ENCODE assay signal across 1 cellular context in the genomic region with DNA sequence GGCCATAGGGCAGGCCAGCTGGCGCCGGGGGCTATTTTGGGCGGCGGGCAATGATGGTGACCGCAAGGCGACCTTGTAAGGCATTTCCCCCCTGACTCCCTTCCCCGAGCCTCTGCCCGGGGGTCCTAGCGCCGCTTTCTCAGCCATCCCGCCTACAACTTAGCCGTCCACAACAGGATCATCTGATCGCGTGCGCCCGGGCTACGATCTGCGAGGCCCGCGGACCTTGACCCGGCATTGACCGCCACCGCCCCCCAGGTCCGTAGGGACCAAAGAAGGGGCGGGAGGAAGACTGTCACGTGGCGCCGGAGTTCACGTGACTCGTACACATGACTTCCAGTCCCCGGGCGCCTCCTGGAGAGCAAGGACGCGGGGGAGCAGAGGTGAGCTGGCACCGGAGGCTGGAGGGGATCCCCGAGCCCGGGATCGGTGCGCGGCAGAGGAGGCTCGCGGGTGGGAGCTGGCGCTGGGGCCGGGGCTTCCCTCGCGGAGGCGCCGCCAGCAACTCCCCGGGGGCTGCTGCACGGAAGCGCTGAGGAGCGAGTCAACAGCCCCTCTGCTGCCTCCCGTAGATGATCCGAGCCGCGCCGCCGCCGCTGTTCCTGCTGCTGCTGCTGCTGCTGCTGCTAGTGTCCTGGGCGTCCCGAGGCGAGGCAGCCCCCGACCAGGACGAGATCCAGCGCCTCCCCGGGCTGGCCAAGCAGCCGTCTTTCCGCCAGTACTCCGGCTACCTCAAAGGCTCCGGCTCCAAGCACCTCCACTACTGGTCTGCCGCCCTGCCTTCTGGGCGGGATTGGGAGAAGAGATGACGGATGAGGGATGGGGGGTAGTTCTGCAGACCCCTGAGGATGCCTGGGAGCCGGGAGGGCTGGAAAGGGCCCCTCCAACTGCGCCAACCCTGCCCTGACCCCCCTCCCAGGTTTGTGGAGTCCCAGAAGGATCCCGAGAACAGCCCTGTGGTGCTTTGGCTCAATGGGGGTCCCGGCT.
A peak's percentile ranks its signal among the peaks of the same experiment; 100 is the strongest.
TF ChIP-seq lines count a peak whose summit lies in the region.

A gene (plus strand): TSS at position 339 of the 987 bp plus-strand sequence. CDS start 234 bp downstream, at position 573.
A gene with protein sequence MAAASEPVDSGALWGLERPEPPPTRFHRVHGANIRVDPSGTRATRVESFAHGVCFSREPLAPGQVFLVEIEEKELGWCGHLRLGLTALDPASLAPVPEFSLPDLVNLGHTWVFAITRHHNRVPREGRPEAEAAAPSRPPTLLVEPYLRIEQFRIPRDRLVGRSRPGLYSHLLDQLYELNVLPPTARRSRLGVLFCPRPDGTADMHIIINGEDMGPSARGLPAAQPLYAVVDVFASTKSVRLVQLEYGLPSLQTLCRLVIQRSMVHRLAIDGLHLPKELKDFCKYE (minus strand): TSS at position 212 of the 987 bp plus-strand sequence. CDS start 217 bp downstream, outside the sequence.

TF ChIP-seq in HepG2, 621 proteins besides CTCF, POLR2A, EP300 and RAD21 (continued from another document and continues in another):
- TF ChIP-seq, protein P1, sequence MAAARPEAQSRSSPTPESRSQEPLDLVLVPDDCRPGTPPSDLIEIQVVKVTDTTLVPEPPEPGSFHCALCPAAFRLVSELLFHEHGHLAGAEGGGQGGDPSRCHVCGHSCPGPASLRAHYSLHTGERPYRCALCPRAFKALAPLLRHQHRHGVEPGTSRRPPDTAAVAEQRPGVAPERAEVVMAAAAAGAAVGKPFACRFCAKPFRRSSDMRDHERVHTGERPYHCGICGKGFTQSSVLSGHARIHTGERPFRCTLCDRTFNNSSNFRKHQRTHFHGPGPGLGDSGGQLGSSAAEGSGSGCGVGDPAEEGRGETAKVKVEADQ (CRISPR knock-in tag; IDR thresholded peaks at IDR 0.05; ENCODE audit: borderline replicate concordance), result peak; percentile 100
- TF ChIP-seq MED1 (CRISPR knock-in tag; IDR thresholded peaks at IDR 0.05) (peak; percentile 98), JUND (CRISPR knock-in tag; IDR thresholded peaks at IDR 0.05) (peak; percentile 77; the same call in 1 of the 2 replicates), RBFOX2 (IDR thresholded peaks at IDR 0.05; ENCODE audit: low read depth, low read length) (peak; percentile 98), IKZF1 (IDR thresholded peaks at IDR 0.05) (no peak), ZNF703 (CRISPR knock-in tag; IDR thresholded peaks at IDR 0.05; ENCODE audit: borderline replicate concordance) (peak; percentile 93), SIX1 (CRISPR knock-in tag; IDR thresholded peaks at IDR 0.05; ENCODE audit: borderline replicate concordance) (peak; percentile 87; the same call in 1 of the 2 replicates), GLI4 (CRISPR knock-in tag; IDR thresholded peaks at IDR 0.05; ENCODE audit: borderline replicate concordance) (peak; percentile 63; the same call in 1 of the 2 replicates), PHF8 (CRISPR knock-in tag; IDR thresholded peaks at IDR 0.05) (peak; percentile 91), CHD4 (IDR thresholded peaks at IDR 0.05; ENCODE audit: borderline replicate concordance, low read length) (no peak), MZF1 (CRISPR knock-in tag; IDR thresholded peaks at IDR 0.05; ENCODE audit: borderline replicate concordance) (peak; percentile 78), RORA (CRISPR knock-in tag; IDR thresholded peaks at IDR 0.05) (peak; percentile 77; the same call in 1 of the 2 replicates), GTF2F1 (IDR thresholded peaks at IDR 0.05; ENCODE audit: low read length) (peak; percentile 87), ISL2 (CRISPR knock-in tag; IDR thresholded peaks at IDR 0.05) (peak; percentile 96), ARID2 (CRISPR knock-in tag; IDR thresholded peaks at IDR 0.05; ENCODE audit: borderline replicate concordance) (peak; percentile 94), ATM (IDR thresholded peaks at IDR 0.05; ENCODE audit: borderline replicate concordance) (no peak), SAP130 (CRISPR knock-in tag; IDR thresholded peaks at IDR 0.05; ENCODE audit: low read depth) (peak; percentile 100), CENPX (CRISPR knock-in tag; IDR thresholded peaks at IDR 0.05) (no peak), TOPORS (CRISPR knock-in tag; IDR thresholded peaks at IDR 0.05) (peak; percentile 99)
- TF ChIP-seq, protein P2, sequence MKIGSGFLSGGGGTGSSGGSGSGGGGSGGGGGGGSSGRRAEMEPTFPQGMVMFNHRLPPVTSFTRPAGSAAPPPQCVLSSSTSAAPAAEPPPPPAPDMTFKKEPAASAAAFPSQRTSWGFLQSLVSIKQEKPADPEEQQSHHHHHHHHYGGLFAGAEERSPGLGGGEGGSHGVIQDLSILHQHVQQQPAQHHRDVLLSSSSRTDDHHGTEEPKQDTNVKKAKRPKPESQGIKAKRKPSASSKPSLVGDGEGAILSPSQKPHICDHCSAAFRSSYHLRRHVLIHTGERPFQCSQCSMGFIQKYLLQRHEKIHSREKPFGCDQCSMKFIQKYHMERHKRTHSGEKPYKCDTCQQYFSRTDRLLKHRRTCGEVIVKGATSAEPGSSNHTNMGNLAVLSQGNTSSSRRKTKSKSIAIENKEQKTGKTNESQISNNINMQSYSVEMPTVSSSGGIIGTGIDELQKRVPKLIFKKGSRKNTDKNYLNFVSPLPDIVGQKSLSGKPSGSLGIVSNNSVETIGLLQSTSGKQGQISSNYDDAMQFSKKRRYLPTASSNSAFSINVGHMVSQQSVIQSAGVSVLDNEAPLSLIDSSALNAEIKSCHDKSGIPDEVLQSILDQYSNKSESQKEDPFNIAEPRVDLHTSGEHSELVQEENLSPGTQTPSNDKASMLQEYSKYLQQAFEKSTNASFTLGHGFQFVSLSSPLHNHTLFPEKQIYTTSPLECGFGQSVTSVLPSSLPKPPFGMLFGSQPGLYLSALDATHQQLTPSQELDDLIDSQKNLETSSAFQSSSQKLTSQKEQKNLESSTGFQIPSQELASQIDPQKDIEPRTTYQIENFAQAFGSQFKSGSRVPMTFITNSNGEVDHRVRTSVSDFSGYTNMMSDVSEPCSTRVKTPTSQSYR (CRISPR knock-in tag; IDR thresholded peaks at IDR 0.05; ENCODE audit: borderline replicate concordance), result peak; percentile 98
- TF ChIP-seq, protein P3, sequence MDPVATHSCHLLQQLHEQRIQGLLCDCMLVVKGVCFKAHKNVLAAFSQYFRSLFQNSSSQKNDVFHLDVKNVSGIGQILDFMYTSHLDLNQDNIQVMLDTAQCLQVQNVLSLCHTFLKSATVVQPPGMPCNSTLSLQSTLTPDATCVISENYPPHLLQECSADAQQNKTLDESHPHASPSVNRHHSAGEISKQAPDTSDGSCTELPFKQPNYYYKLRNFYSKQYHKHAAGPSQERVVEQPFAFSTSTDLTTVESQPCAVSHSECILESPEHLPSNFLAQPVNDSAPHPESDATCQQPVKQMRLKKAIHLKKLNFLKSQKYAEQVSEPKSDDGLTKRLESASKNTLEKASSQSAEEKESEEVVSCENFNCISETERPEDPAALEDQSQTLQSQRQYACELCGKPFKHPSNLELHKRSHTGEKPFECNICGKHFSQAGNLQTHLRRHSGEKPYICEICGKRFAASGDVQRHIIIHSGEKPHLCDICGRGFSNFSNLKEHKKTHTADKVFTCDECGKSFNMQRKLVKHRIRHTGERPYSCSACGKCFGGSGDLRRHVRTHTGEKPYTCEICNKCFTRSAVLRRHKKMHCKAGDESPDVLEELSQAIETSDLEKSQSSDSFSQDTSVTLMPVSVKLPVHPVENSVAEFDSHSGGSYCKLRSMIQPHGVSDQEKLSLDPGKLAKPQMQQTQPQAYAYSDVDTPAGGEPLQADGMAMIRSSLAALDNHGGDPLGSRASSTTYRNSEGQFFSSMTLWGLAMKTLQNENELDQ (CRISPR knock-in tag; IDR thresholded peaks at IDR 0.05; ENCODE audit: borderline replicate concordance), result peak; percentile 96
- TF ChIP-seq, protein P4, sequence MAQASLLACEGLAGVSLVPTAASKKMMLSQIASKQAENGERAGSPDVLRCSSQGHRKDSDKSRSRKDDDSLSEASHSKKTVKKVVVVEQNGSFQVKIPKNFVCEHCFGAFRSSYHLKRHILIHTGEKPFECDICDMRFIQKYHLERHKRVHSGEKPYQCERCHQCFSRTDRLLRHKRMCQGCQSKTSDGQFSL (CRISPR knock-in tag; IDR thresholded peaks at IDR 0.05), result peak; percentile 95
- TF ChIP-seq, protein P5, sequence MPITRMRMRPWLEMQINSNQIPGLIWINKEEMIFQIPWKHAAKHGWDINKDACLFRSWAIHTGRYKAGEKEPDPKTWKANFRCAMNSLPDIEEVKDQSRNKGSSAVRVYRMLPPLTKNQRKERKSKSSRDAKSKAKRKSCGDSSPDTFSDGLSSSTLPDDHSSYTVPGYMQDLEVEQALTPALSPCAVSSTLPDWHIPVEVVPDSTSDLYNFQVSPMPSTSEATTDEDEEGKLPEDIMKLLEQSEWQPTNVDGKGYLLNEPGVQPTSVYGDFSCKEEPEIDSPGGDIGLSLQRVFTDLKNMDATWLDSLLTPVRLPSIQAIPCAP (CRISPR knock-in tag; IDR thresholded peaks at IDR 0.05; ENCODE audit: low read depth), result peak; percentile 93
- TF ChIP-seq, protein P6, sequence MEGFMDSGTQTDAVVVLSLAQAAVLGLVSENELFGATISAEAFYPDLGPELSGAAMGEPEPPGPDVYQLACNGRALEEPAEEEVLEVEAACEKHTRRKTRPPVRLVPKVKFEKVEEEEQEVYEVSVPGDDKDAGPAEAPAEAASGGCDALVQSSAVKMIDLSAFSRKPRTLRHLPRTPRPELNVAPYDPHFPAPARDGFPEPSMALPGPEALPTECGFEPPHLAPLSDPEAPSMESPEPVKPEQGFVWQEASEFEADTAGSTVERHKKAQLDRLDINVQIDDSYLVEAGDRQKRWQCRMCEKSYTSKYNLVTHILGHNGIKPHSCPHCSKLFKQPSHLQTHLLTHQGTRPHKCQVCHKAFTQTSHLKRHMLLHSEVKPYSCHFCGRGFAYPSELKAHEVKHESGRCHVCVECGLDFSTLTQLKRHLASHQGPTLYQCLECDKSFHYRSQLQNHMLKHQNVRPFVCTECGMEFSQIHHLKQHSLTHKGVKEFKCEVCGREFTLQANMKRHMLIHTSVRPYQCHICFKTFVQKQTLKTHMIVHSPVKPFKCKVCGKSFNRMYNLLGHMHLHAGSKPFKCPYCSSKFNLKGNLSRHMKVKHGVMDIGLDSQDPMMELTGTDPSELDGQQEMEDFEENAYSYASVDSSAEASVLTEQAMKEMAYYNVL (CRISPR knock-in tag; IDR thresholded peaks at IDR 0.05; ENCODE audit: borderline replicate concordance), result peak; percentile 96; the same call in 1 of the 2 replicates
- TF ChIP-seq, protein P7, sequence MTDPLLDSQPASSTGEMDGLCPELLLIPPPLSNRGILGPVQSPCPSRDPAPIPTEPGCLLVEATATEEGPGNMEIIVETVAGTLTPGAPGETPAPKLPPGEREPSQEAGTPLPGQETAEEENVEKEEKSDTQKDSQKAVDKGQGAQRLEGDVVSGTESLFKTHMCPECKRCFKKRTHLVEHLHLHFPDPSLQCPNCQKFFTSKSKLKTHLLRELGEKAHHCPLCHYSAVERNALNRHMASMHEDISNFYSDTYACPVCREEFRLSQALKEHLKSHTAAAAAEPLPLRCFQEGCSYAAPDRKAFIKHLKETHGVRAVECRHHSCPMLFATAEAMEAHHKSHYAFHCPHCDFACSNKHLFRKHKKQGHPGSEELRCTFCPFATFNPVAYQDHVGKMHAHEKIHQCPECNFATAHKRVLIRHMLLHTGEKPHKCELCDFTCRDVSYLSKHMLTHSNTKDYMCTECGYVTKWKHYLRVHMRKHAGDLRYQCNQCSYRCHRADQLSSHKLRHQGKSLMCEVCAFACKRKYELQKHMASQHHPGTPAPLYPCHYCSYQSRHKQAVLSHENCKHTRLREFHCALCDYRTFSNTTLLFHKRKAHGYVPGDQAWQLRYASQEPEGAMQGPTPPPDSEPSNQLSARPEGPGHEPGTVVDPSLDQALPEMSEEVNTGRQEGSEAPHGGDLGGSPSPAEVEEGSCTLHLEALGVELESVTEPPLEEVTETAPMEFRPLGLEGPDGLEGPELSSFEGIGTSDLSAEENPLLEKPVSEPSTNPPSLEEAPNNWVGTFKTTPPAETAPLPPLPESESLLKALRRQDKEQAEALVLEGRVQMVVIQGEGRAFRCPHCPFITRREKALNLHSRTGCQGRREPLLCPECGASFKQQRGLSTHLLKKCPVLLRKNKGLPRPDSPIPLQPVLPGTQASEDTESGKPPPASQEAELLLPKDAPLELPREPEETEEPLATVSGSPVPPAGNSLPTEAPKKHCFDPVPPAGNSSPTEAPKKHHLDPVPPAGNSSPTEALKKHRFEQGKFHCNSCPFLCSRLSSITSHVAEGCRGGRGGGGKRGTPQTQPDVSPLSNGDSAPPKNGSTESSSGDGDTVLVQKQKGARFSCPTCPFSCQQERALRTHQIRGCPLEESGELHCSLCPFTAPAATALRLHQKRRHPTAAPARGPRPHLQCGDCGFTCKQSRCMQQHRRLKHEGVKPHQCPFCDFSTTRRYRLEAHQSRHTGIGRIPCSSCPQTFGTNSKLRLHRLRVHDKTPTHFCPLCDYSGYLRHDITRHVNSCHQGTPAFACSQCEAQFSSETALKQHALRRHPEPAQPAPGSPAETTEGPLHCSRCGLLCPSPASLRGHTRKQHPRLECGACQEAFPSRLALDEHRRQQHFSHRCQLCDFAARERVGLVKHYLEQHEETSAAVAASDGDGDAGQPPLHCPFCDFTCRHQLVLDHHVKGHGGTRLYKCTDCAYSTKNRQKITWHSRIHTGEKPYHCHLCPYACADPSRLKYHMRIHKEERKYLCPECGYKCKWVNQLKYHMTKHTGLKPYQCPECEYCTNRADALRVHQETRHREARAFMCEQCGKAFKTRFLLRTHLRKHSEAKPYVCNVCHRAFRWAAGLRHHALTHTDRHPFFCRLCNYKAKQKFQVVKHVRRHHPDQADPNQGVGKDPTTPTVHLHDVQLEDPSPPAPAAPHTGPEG (CRISPR knock-in tag; IDR thresholded peaks at IDR 0.05), result peak; percentile 80
- TF ChIP-seq, protein P8, sequence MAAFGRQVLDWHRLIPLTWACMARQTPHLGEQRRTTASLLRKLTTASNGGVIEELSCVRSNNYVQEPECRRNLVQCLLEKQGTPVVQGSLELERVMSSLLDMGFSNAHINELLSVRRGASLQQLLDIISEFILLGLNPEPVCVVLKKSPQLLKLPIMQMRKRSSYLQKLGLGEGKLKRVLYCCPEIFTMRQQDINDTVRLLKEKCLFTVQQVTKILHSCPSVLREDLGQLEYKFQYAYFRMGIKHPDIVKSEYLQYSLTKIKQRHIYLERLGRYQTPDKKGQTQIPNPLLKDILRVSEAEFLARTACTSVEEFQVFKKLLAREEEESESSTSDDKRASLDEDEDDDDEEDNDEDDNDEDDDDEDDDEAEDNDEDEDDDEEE (CRISPR knock-in tag; IDR thresholded peaks at IDR 0.05), result peak; percentile 84
- TF ChIP-seq, protein P9, sequence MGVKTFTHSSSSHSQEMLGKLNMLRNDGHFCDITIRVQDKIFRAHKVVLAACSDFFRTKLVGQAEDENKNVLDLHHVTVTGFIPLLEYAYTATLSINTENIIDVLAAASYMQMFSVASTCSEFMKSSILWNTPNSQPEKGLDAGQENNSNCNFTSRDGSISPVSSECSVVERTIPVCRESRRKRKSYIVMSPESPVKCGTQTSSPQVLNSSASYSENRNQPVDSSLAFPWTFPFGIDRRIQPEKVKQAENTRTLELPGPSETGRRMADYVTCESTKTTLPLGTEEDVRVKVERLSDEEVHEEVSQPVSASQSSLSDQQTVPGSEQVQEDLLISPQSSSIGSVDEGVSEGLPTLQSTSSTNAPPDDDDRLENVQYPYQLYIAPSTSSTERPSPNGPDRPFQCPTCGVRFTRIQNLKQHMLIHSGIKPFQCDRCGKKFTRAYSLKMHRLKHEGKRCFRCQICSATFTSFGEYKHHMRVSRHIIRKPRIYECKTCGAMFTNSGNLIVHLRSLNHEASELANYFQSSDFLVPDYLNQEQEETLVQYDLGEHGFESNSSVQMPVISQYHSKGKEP (CRISPR knock-in tag; IDR thresholded peaks at IDR 0.05), result peak; percentile 83; the same call in 1 of the 2 replicates
